In genomic region chr11:46334211-46334610, GRCh38 we compare ENCODE assay signal across 1 cellular context.
TF ChIP-seq lines count a peak whose summit lies in the region.

No MANE protein-coding gene starts in this region.

TF ChIP-seq in H1, 55 proteins besides CTCF, POLR2A, EP300 and RAD21:
- TF ChIP-seq SIN3A (conservative IDR thresholded peaks at IDR 0.05 in 1 of 2, IDR thresholded peaks at IDR 0.05 in 1 of 2; ENCODE audit: low read depth in 1 of 2, low read length in 2 of 2) (no peak), EZH2 (IDR thresholded peaks at IDR 0.05; ENCODE audit: low read depth, low read length, severe bottlenecking) (no peak), BACH1 (IDR thresholded peaks at IDR 0.05; ENCODE audit: low read length) (no peak), GABPA (IDR thresholded peaks at IDR 0.05; ENCODE audit: borderline replicate concordance, insufficient read depth, low read length) (no peak), HDAC6 (IDR thresholded peaks at IDR 0.05; ENCODE audit: low read depth, low read length) (no peak), CTBP2 (IDR thresholded peaks at IDR 0.05; ENCODE audit: borderline replicate concordance, insufficient read depth, insufficient read length, low read length) (no peak), ATF3 (IDR thresholded peaks at IDR 0.05; ENCODE audit: insufficient read depth, low read depth, low read length) (no peak), HDAC2 (IDR thresholded peaks at IDR 0.05; ENCODE audit: borderline replicate concordance in 1 of 2, low read depth in 2 of 2, low read length in 2 of 2) (no peak), JUND (IDR thresholded peaks at IDR 0.05; ENCODE audit: low read length) (no peak), RNF2 (IDR thresholded peaks at IDR 0.05; ENCODE audit: borderline replicate concordance, low read depth, low read length, missing control alignments, poor library complexity, severe bottlenecking) (no peak), CEBPB (IDR thresholded peaks at IDR 0.05; ENCODE audit: low read depth, low read length) (no peak), CBX8 (IDR thresholded peaks at IDR 0.05; ENCODE audit: borderline replicate concordance, low read depth, low read length) (no peak), SAP30 (IDR thresholded peaks at IDR 0.05; ENCODE audit: insufficient read depth, insufficient replicate concordance, low read length) (no peak), SP1 (IDR thresholded peaks at IDR 0.05; ENCODE audit: low read depth, low read length) (no peak), ASH2L (IDR thresholded peaks at IDR 0.05; ENCODE audit: low read length) (no peak), NRF1 (IDR thresholded peaks at IDR 0.05; ENCODE audit: low read depth, low read length) (no peak), KDM4A (IDR thresholded peaks at IDR 0.05; ENCODE audit: low read depth, low read length, severe bottlenecking) (no peak), SUZ12 (IDR thresholded peaks at IDR 0.05; ENCODE audit: low read length) (no peak), JUN (IDR thresholded peaks at IDR 0.05; ENCODE audit: low read depth, low read length) (no peak), TAF7 (optimal IDR thresholded peaks at IDR 0.05; ENCODE audit: borderline replicate concordance, low read depth, low read length) (no peak)
